ENCODE assay signal across 13 cellular contexts in the genomic region with DNA sequence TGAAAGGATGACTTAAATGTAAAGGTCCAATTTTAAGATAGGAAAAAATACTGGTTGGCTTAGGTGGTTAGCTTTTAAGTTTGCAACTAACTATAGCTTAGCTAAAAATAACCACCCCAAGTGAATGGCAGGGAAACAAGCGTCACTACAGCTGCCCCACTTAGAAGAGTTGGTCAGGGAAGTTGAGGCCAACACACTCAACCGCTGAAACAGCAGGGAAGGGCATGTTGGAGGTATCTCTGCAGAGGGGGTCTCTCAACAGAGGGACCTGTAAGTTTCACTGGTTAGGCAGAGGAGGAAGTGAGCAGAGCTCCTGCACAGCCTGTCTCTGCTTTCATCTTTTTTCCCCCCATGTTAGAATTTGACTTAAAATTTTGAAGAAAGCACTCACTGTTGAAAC.
A peak's percentile ranks its signal among the peaks of the same experiment; 100 is the strongest.
DNase-seq lines count a peak whose midpoint lies in the region; ATAC-seq and TF ChIP-seq lines count a peak whose summit lies in the region.
"Had no signal": no experiment of that assay in that cellular context is flagged by ENCODE, and none has a peak within 500 bp of the region (broad histone marks: within the 10 kb centered on the region; RNA-seq: fewer than 3 reads in every experiment).

No MANE protein-coding gene starts in this region.

- no peaks in the 10 kb centered on the region for H3K36me3 ChIP-seq in breast epithelium
- H3K36me3 ChIP-seq in Loucy (ENCODE audit: insufficient read depth, low read length), result no peaks in the 10 kb centered on the region
- H3K36me3 ChIP-seq in trophoblast cell (ENCODE audit: control insufficient read depth in 1 of 2, insufficient read depth in 2 of 2, low read length in 2 of 2), result peaks cover 0 to 2% of the 10 kb centered on the region in 2 experiments

- H3K9me3 ChIP-seq in breast epithelium, result no peaks in the 10 kb centered on the region
- no peaks in the 10 kb centered on the region for H3K9me3 ChIP-seq in Loucy (ENCODE audit: insufficient read depth, low read depth, low read length)
- no peaks in the 10 kb centered on the region for H3K9me3 ChIP-seq in trophoblast cell (ENCODE audit: insufficient read depth, low read depth, low read length)

- H3F3A ChIP-seq in Loucy (ENCODE audit: low read depth), result no peaks in the 10 kb centered on the region

- H3K4me3 Mint-ChIP-seq in MCF 10A (ENCODE audit: unreplicated experiment) (no peak overlapping the region), endothelial cell (ENCODE audit: unreplicated experiment) (no peak overlapping the region)
- H3K4me3 Mint-ChIP-seq: activated CD4-positive, alpha-beta T cell treated with anti-CD3 and anti-CD28 coated beads, Interleukin-2, amount 10 ng/mL, durations not matched to agents 7 days and 5 days; central memory CD8-positive, alpha-beta T cell had no signal

- no peaks in the 10 kb centered on the region for H3K27me3 ChIP-seq in breast epithelium
- H3K27me3 ChIP-seq in Loucy (ENCODE audit: insufficient read depth, low read length, poor library complexity, severe bottlenecking), result no peaks in the 10 kb centered on the region
- H3K27me3 ChIP-seq in trophoblast cell (ENCODE audit: insufficient read depth, low read length), result no peaks in the 10 kb centered on the region

- H3K4me3 ChIP-seq in breast epithelium (no peak overlapping the region), Loucy (ENCODE audit: low read length, poor library complexity, severe bottlenecking) (no peak overlapping the region), trophoblast cell (ENCODE audit: low read depth, low read length) (no peak overlapping the region)

- intact Hi-C loops in breast epithelium (cut with DNase I; ENCODE audit: low total_unique reads), result no loop called here
- intact Hi-C loops in MCF 10A (cut with micrococcal nuclease), result no loop called here

- TF ChIP-seq CTCF in breast epithelium (IDR thresholded peaks at IDR 0.05) (no peak), MCF 10A (IDR thresholded peaks at IDR 0.05; ENCODE audit: unreplicated experiment) (no peak), Loucy (conservative IDR thresholded peaks at IDR 0.05; ENCODE audit: low read length) (no peak), endothelial cell (IDR thresholded peaks at IDR 0.05; ENCODE audit: unreplicated experiment) (no peak)

- H3K4ac ChIP-seq in trophoblast cell (ENCODE audit: low read depth, low read length), result no peak overlapping the region

- H4K20me1 ChIP-seq in Loucy (ENCODE audit: insufficient read depth, low read length, poor library complexity, severe bottlenecking), result no peaks in the 10 kb centered on the region

- H3K4me1 Mint-ChIP-seq in MCF 10A (ENCODE audit: insufficient read depth, unreplicated experiment) (peaks cover 41% of the 10 kb centered on the region), endothelial cell (ENCODE audit: unreplicated experiment) (peaks cover 32% of the 10 kb centered on the region)
- H3K4me1 Mint-ChIP-seq: activated CD4-positive, alpha-beta T cell treated with anti-CD3 and anti-CD28 coated beads, Interleukin-2, amount 10 ng/mL, durations not matched to agents 7 days and 5 days; central memory CD8-positive, alpha-beta T cell had no signal

- BruUV-seq in MCF 10A (replicated peaks; lab: Mats Ljungman, UMichigan), result no TSS peak

- H4K91ac ChIP-seq in trophoblast cell (ENCODE audit: low read depth, low read length), result no peak overlapping the region

- no peak overlapping the region for H3K14ac ChIP-seq in trophoblast cell (ENCODE audit: low read length)

- peak; percentile 46 for ATAC-seq in GM21717 (IDR thresholded peaks at IDR 0.05; ENCODE audit: unreplicated experiment)
- ATAC-seq in HG03520 (IDR thresholded peaks at IDR 0.05; ENCODE audit: unreplicated experiment), result no peak

- no peaks in the 10 kb centered on the region for H3K27me3 Mint-ChIP-seq in MCF 10A (ENCODE audit: insufficient read depth, unreplicated experiment)
- H3K27me3 Mint-ChIP-seq in endothelial cell (ENCODE audit: unreplicated experiment), result no peaks in the 10 kb centered on the region

- H3K9ac ChIP-seq in Loucy (ENCODE audit: low read depth, low read length, poor library complexity, severe bottlenecking) (no peak overlapping the region), trophoblast cell (ENCODE audit: low read length) (no peak overlapping the region)

- DNase-seq in breast epithelium (ENCODE audit: low spot score in 2 of 2), result no peak
- DNase-seq in MCF 10A (ENCODE audit: unreplicated experiment), result no peak
- no peak for DNase-seq in trophoblast cell
- no peak for DNase-seq in endothelial cell (ENCODE audit: low spot score)
- DNase-seq in NCI-H146 treated with DMSO at 0.1 percent for 48 hours (lab: John Stamatoyannopoulos, UW; ENCODE audit: unreplicated experiment), result no peak
- DNase-seq: activated CD4-positive, alpha-beta T cell treated with anti-CD3 and anti-CD28 coated beads, Interleukin-2, amount 10 ng/mL, durations not matched to agents 7 days and 5 days; activated effector memory CD4-positive, alpha-beta T cell treated with Interleukin-2 at 50 U/mL for 16 hours; NCI-H1417 treated with DMSO at 0.1 percent for 48 hours; NCI-H82 had no signal

- no peak overlapping the region for H2BK5ac ChIP-seq in trophoblast cell (ENCODE audit: low read depth, low read length, poor library complexity)

- H3K18ac ChIP-seq in trophoblast cell (ENCODE audit: low read length), result no peak overlapping the region

- TF ChIP-seq POLR2A in breast epithelium (IDR thresholded peaks at IDR 0.05), result no peak

- CTCF ChIA-PET in MCF 10A (lab: Yijun Ruan, JAX), result no interaction called here

- H3K36me3 Mint-ChIP-seq in MCF 10A (ENCODE audit: insufficient read depth, unreplicated experiment) (peaks cover 32% of the 10 kb centered on the region), endothelial cell (ENCODE audit: low read depth, unreplicated experiment) (peaks cover 3% of the 10 kb centered on the region)

- H3K23ac ChIP-seq in trophoblast cell (ENCODE audit: low read length), result peak overlapping the region; percentile 7

- POLR2A ChIA-PET in MCF 10A (lab: Yijun Ruan, JAX), result no interaction called here

- no peak overlapping the region for H2BK120ac ChIP-seq in trophoblast cell (ENCODE audit: insufficient read depth, low read length, poor library complexity)

- no peaks in the 10 kb centered on the region for H3K9me2 ChIP-seq in Loucy (replicated peaks; ENCODE audit: low read depth, low read length)

- H3K4me1 ChIP-seq in breast epithelium (peaks cover 10 to 45% of the 10 kb centered on the region in 2 donors), Loucy (ENCODE audit: insufficient read depth, low read length, poor library complexity, severe bottlenecking) (peaks cover 15% of the 10 kb centered on the region), trophoblast cell (ENCODE audit: control insufficient read depth in 1 of 2, insufficient read depth in 2 of 2, low read length in 2 of 2) (peaks cover 15 to 18% of the 10 kb centered on the region in 2 experiments)

- no peaks in the 10 kb centered on the region for H3K9me3 Mint-ChIP-seq in MCF 10A (ENCODE audit: unreplicated experiment)
- H3K9me3 Mint-ChIP-seq in endothelial cell (ENCODE audit: unreplicated experiment), result no peaks in the 10 kb centered on the region
- H3K9me3 Mint-ChIP-seq: activated CD4-positive, alpha-beta T cell treated with anti-CD3 and anti-CD28 coated beads, Interleukin-2, amount 10 ng/mL, durations not matched to agents 7 days and 5 days; central memory CD8-positive, alpha-beta T cell had no signal

- H4K12ac ChIP-seq in trophoblast cell (ENCODE audit: low read depth, low read length), result no peak overlapping the region

- H2AFZ ChIP-seq in Loucy (ENCODE audit: low read length), result peak overlapping the region; percentile 24; the same call in 1 of the 2 replicates
- no peak overlapping the region for H2AFZ ChIP-seq in trophoblast cell (ENCODE audit: insufficient read depth, low read length, poor library complexity)

- H3K79me2 ChIP-seq in Loucy (ENCODE audit: insufficient read depth, low read length), result no peaks in the 10 kb centered on the region
- peaks cover 7% of the 10 kb centered on the region for H3K79me2 ChIP-seq in trophoblast cell (ENCODE audit: control insufficient read depth, insufficient read depth, low read length, poor library complexity)

- no peak overlapping the region for H2BK12ac ChIP-seq in trophoblast cell (ENCODE audit: low read length)

- WGBS in trophoblast cell (ENCODE audit: extremely low coverage, insufficient coverage, insufficient read length), result no CpG with 5 or more reads among the region's 2 CpGs

- peaks cover 1% of the 10 kb centered on the region for H3K79me1 ChIP-seq in trophoblast cell (ENCODE audit: low read length)

- no peak overlapping the region for H4K8ac ChIP-seq in trophoblast cell (ENCODE audit: low read depth, low read length)

- H2AK5ac ChIP-seq in trophoblast cell (ENCODE audit: low read length), result no peak overlapping the region

- H3K4me2 ChIP-seq in Loucy (ENCODE audit: low read depth, low read length, poor library complexity, severe bottlenecking) (no peak overlapping the region), trophoblast cell (ENCODE audit: low read length) (no peak overlapping the region)

- H3K27ac Mint-ChIP-seq in MCF 10A (ENCODE audit: low read depth, unreplicated experiment), result no peak overlapping the region
- H3K27ac Mint-ChIP-seq in endothelial cell (ENCODE audit: unreplicated experiment), result no peak overlapping the region
- H3K27ac Mint-ChIP-seq: activated CD4-positive, alpha-beta T cell treated with anti-CD3 and anti-CD28 coated beads, Interleukin-2, amount 10 ng/mL, durations not matched to agents 7 days and 5 days had no signal

- peak overlapping the region; percentile 54 to 80 for H3K27ac ChIP-seq in breast epithelium
- H3K27ac ChIP-seq in trophoblast cell (ENCODE audit: low read depth, low read length), result no peak overlapping the region
